In genomic region chr2:234994340-234995321, GRCh38 we compare ENCODE assay signal across 1 cellular context.
A peak's percentile ranks its signal among the peaks of the same experiment; 100 is the strongest.
TF ChIP-seq lines count a peak whose summit lies in the region.

No MANE protein-coding gene starts in this region.

TF ChIP-seq in HepG2, 621 proteins besides CTCF, POLR2A, EP300 and RAD21 (continued from another document):
- TF ChIP-seq MTERF4 (CRISPR knock-in tag; IDR thresholded peaks at IDR 0.05) (peak; percentile 50; the same call in 1 of the 2 replicates), RERE (CRISPR knock-in tag; IDR thresholded peaks at IDR 0.05; ENCODE audit: low read depth) (no peak), JUND (CRISPR knock-in tag; IDR thresholded peaks at IDR 0.05) (no peak), SYNCRIP (IDR thresholded peaks at IDR 0.05; ENCODE audit: insufficient read depth, low read depth, low read length) (no peak), ZNF326 (CRISPR knock-in tag; IDR thresholded peaks at IDR 0.05; ENCODE audit: borderline replicate concordance) (no peak), BCL6 (CRISPR knock-in tag; IDR thresholded peaks at IDR 0.05) (no peak), CCDC6 (CRISPR knock-in tag; IDR thresholded peaks at IDR 0.05) (no peak; the same call in 1 of the 2 replicates), ZNF407 (CRISPR knock-in tag; IDR thresholded peaks at IDR 0.05; ENCODE audit: not compliant biosample characterization) (no peak), ZNF558 (CRISPR knock-in tag; IDR thresholded peaks at IDR 0.05; ENCODE audit: borderline replicate concordance) (no peak), ZNF609 (CRISPR knock-in tag; IDR thresholded peaks at IDR 0.05; ENCODE audit: borderline replicate concordance) (no peak), AFF4 (CRISPR knock-in tag; IDR thresholded peaks at IDR 0.05) (no peak), ZNF772 (CRISPR knock-in tag; IDR thresholded peaks at IDR 0.05) (no peak), NFE2L2 (IDR thresholded peaks at IDR 0.05; ENCODE audit: low read length) (peak; percentile 92), PCBP2 (optimal IDR thresholded peaks at IDR 0.05; ENCODE audit: low read depth, low read length, poor library complexity, severe bottlenecking) (no peak), ZNF225 (CRISPR knock-in tag; IDR thresholded peaks at IDR 0.05) (peak; percentile 77; the same call in 1 of the 2 replicates), ZNF136 (CRISPR knock-in tag; IDR thresholded peaks at IDR 0.05; ENCODE audit: low read depth) (0 out of 2 replicates have a peak, but pooled peaks have one; percentile 9), NPAS2 (CRISPR knock-in tag; IDR thresholded peaks at IDR 0.05; ENCODE audit: borderline replicate concordance) (no peak), HOXA5 (CRISPR knock-in tag; IDR thresholded peaks at IDR 0.05) (no peak), ATF7-NPFF (CRISPR knock-in tag; IDR thresholded peaks at IDR 0.05; ENCODE audit: low read depth) (no peak), TGIF2 (CRISPR knock-in tag; IDR thresholded peaks at IDR 0.05) (peak; percentile 55; the same call in 1 of the 2 replicates), ZNF207 (IDR thresholded peaks at IDR 0.05; ENCODE audit: borderline replicate concordance) (no peak), KDM6A (CRISPR knock-in tag; IDR thresholded peaks at IDR 0.05; ENCODE audit: low read depth) (no peak), DMAP1 (CRISPR knock-in tag; IDR thresholded peaks at IDR 0.05) (no peak), ARID3A (IDR thresholded peaks at IDR 0.05; ENCODE audit: low read depth, low read length) (no peak), ZNF549 (CRISPR knock-in tag; IDR thresholded peaks at IDR 0.05) (no peak)
